9 cellular contexts compared by ENCODE assay signal in genomic region chr1:219567341-219567947, GRCh38. TPM values are rescaled to one million over a fixed set of nuclear protein-coding genes. Genes with fewer than 3 reads are reported as not detected.
A peak's percentile ranks its signal among the peaks of the same experiment; 100 is the strongest.
DNase-seq lines count a peak whose midpoint lies in the region; ATAC-seq and TF ChIP-seq lines count a peak whose summit lies in the region.
"Had no signal": no experiment of that assay in that cellular context is flagged by ENCODE, and none has a peak within 500 bp of the region (broad histone marks: within the 10 kb centered on the region; RNA-seq: fewer than 3 reads in every experiment).

No MANE protein-coding gene starts in this region.

- no peak overlapping the region for H3K9ac ChIP-seq in SK-N-MC (ENCODE audit: insufficient read length)

- no peak overlapping the region for H3K27ac Mint-ChIP-seq in activated T-helper 2 cell treated with anti-CD3 and anti-CD28 coated beads, Interferon-gamma antibody, Interleukin-2, Interleukin-4, amounts not matched to agents 10 μg/mL and 5 μg/mL and 100 μg/mL, durations not matched to agents 14 hours and 24 hours and 36 hours
- no peak overlapping the region for H3K27ac Mint-ChIP-seq in CD4-positive, alpha-beta memory T cell

- no peaks in the 10 kb centered on the region for H3K9me3 ChIP-seq in AG04450 (ENCODE audit: control insufficient read depth, insufficient read depth, low read length)
- H3K9me3 ChIP-seq in SK-N-MC (ENCODE audit: low read depth, low read length): no peaks in the 10 kb centered on the region
- no peaks in the 10 kb centered on the region for H3K9me3 ChIP-seq in cardiac muscle cell (ENCODE audit: low read depth)
- no peaks in the 10 kb centered on the region for H3K9me3 ChIP-seq in CD4-positive, alpha-beta memory T cell (ENCODE audit: control insufficient read depth in 1 of 2, low read length in 2 of 2)

- no peak overlapping the region for H3K27ac ChIP-seq in AG04450 (ENCODE audit: low read depth, low read length)
- H3K27ac ChIP-seq in SK-N-MC: no peak overlapping the region
- H3K27ac ChIP-seq in cardiac muscle cell: no peak overlapping the region
- no peak overlapping the region for H3K27ac ChIP-seq in CD4-positive, alpha-beta memory T cell (ENCODE audit: low read depth, low read length)

- H3K27me3 ChIP-seq in AG04450 (ENCODE audit: control insufficient read depth, insufficient read depth, low read length): peaks cover 2% of the 10 kb centered on the region
- H3K27me3 ChIP-seq in cardiac muscle cell: no peaks in the 10 kb centered on the region
- H3K27me3 ChIP-seq in CD4-positive, alpha-beta memory T cell (ENCODE audit: insufficient read depth, low read length): no peaks in the 10 kb centered on the region

- peaks cover 23% of the 10 kb centered on the region for H3K4me1 ChIP-seq in cardiac muscle cell (ENCODE audit: low read depth)
- H3K4me1 ChIP-seq in CD4-positive, alpha-beta memory T cell (ENCODE audit: insufficient read depth, low read length): no peaks in the 10 kb centered on the region

- no peaks in the 10 kb centered on the region for H3K9me3 Mint-ChIP-seq in activated T-helper 2 cell treated with anti-CD3 and anti-CD28 coated beads, Interferon-gamma antibody, Interleukin-2, Interleukin-4, amounts not matched to agents 10 μg/mL and 5 μg/mL and 100 μg/mL, durations not matched to agents 14 hours and 24 hours and 36 hours
- peaks cover 0 to 3% (median under 1%) of the 10 kb centered on the region in 8 donors for H3K9me3 Mint-ChIP-seq in CD4-positive, alpha-beta memory T cell
- H3K9me3 Mint-ChIP-seq: central memory CD8-positive, alpha-beta T cell had no signal

- TF ChIP-seq EP300 in Ishikawa (IDR thresholded peaks at IDR 0.05; ENCODE audit: borderline replicate concordance): no peak

- 43 to 44% methylated on average over 4 of the region's 4 CpGs for WGBS in lower leg skin, 2 donors

- no peak overlapping the region for H3K4me3 Mint-ChIP-seq in activated T-helper 2 cell treated with anti-CD3 and anti-CD28 coated beads, Interferon-gamma antibody, Interleukin-2, Interleukin-4, amounts not matched to agents 10 μg/mL and 5 μg/mL and 100 μg/mL, durations not matched to agents 14 hours and 24 hours and 36 hours (ENCODE audit: low read depth)
- H3K4me3 Mint-ChIP-seq in CD4-positive, alpha-beta memory T cell: no peak overlapping the region
- H3K4me3 Mint-ChIP-seq: central memory CD8-positive, alpha-beta T cell had no signal

- CTCF ChIA-PET in AG04450 (lab: Charles Lee): interaction anchor here (0.5 to 5.6 kb wide), 40 partner anchors 9 to 1271 kb away, joined by 3 to 50 read pairs (median 4); partner anchors contain the start of gene TGFB2
- CTCF ChIA-PET in CD4-positive, alpha-beta memory T cell (lab: Charles Lee; ENCODE audit: partially characterized antibody): no interaction called here

- H3K36me3 Mint-ChIP-seq in activated T-helper 2 cell treated with anti-CD3 and anti-CD28 coated beads, Interferon-gamma antibody, Interleukin-2, Interleukin-4, amounts not matched to agents 10 μg/mL and 5 μg/mL and 100 μg/mL, durations not matched to agents 14 hours and 24 hours and 36 hours (ENCODE audit: low read depth): no peaks in the 10 kb centered on the region
- no peaks in the 10 kb centered on the region for H3K36me3 Mint-ChIP-seq in CD4-positive, alpha-beta memory T cell

- TF ChIP-seq CTCF in AG04450 (IDR thresholded peaks at IDR 0.05; ENCODE audit: low read depth, low read length): peak; percentile 73
- TF ChIP-seq CTCF in cardiac muscle cell (IDR thresholded peaks at IDR 0.05; ENCODE audit: low read depth, low read length): peak; percentile 74
- peak in 1 of 3 donors; percentile 33 for TF ChIP-seq CTCF in lower leg skin (IDR thresholded peaks at IDR 0.05)

- TF ChIP-seq POLR2A in lower leg skin (IDR thresholded peaks at IDR 0.05): no peak

- H3K4me1 Mint-ChIP-seq in activated T-helper 2 cell treated with anti-CD3 and anti-CD28 coated beads, Interferon-gamma antibody, Interleukin-2, Interleukin-4, amounts not matched to agents 10 μg/mL and 5 μg/mL and 100 μg/mL, durations not matched to agents 14 hours and 24 hours and 36 hours (ENCODE audit: low read depth): no peaks in the 10 kb centered on the region
- H3K4me1 Mint-ChIP-seq in CD4-positive, alpha-beta memory T cell: no peaks in the 10 kb centered on the region
- H3K4me1 Mint-ChIP-seq: central memory CD8-positive, alpha-beta T cell had no signal

- TF ChIP-seq RAD21 in Ishikawa (IDR thresholded peaks at IDR 0.05; ENCODE audit: low read depth): peak; percentile 70

- no peak for DNase-seq in AG04450 (ENCODE audit: low read depth, low spot score)
- peak; percentile 26 for DNase-seq in SK-N-MC (ENCODE audit: low read depth, low spot score)
- peak; percentile 56 to 83 for DNase-seq in cardiac muscle cell (ENCODE audit: low read depth in 1 of 2, low spot score in 1 of 2)
- no peak for DNase-seq in activated T-helper 2 cell treated with anti-CD3 and anti-CD28 coated beads, Interferon-gamma antibody, Interleukin-2, Interleukin-4, amounts not matched to agents 10 μg/mL and 5 μg/mL and 100 μg/mL, durations not matched to agents 14 hours and 24 hours and 36 hours (ENCODE audit: low spot score)
- DNase-seq in CD4-positive, alpha-beta memory T cell: no peak
- DNase-seq in lower leg skin (ENCODE audit: low spot score in 2 of 2): no peak

- POLR2A ChIA-PET in AG04450 (lab: Yijun Ruan, JAX): interaction anchor here (0.5 to 1.0 kb wide), 2 partner anchors 1221 to 1222 kb away, joined by 3 read pairs; partner anchors contain the start of gene TGFB2
- POLR2A ChIA-PET in CD4-positive, alpha-beta memory T cell (lab: Charles Lee; ENCODE audit: partially characterized antibody): no interaction called here

- H3K36me3 ChIP-seq in SK-N-MC (ENCODE audit: insufficient read depth, low read length): no peaks in the 10 kb centered on the region
- H3K36me3 ChIP-seq in cardiac muscle cell: no peaks in the 10 kb centered on the region
- no peaks in the 10 kb centered on the region for H3K36me3 ChIP-seq in CD4-positive, alpha-beta memory T cell (ENCODE audit: insufficient read depth, low read length)

- ATAC-seq in GM19023 (IDR thresholded peaks at IDR 0.05; ENCODE audit: unreplicated experiment): peak; percentile 49

- H3K4me3 ChIP-seq in AG04450 (ENCODE audit: low read depth, low read length): no peak overlapping the region
- no peak overlapping the region for H3K4me3 ChIP-seq in SK-N-MC
- H3K4me3 ChIP-seq in cardiac muscle cell: no peak overlapping the region
- no peak overlapping the region for H3K4me3 ChIP-seq in CD4-positive, alpha-beta memory T cell (ENCODE audit: low read length in 2 of 2)
- no peak overlapping the region for H3K4me3 ChIP-seq in lower leg skin (ENCODE audit: low read depth, poor library complexity, severe bottlenecking)

- intact Hi-C loops in activated T-helper 2 cell treated with anti-CD3 and anti-CD28 coated beads, Interferon-gamma antibody, Interleukin-2, Interleukin-4, amounts not matched to agents 10 μg/mL and 5 μg/mL and 100 μg/mL, durations not matched to agents 14 hours and 24 hours and 36 hours (cut with micrococcal nuclease): loop anchor here (2.0 kb wide), 1 partner anchor 363 kb away; no protein-coding TSS in a partner anchor
- intact Hi-C loops in CD4-positive, alpha-beta memory T cell (cut with micrococcal nuclease): no loop called here
- intact Hi-C loops in lower leg skin (cut with DNase I; ENCODE audit: low total_unique reads): no loop called here

- H3K27me3 Mint-ChIP-seq in activated T-helper 2 cell treated with anti-CD3 and anti-CD28 coated beads, Interferon-gamma antibody, Interleukin-2, Interleukin-4, amounts not matched to agents 10 μg/mL and 5 μg/mL and 100 μg/mL, durations not matched to agents 14 hours and 24 hours and 36 hours (ENCODE audit: low read depth): peaks cover 8% of the 10 kb centered on the region
- H3K27me3 Mint-ChIP-seq in CD4-positive, alpha-beta memory T cell: no peaks in the 10 kb centered on the region
- H3K27me3 Mint-ChIP-seq: central memory CD8-positive, alpha-beta T cell had no signal

TF ChIP-seq in Ishikawa, 13 proteins besides CTCF, POLR2A, EP300 and RAD21 (continues in another document):
- TF ChIP-seq TEAD4 (IDR thresholded peaks at IDR 0.05) (no peak), REST (IDR thresholded peaks at IDR 0.05; ENCODE audit: low read depth) (no peak)

RNA-seq across cellular contexts. Expression of gene ZC3H11B, which starts 45.5 kb away (rescaled TPM):
- polyA plus RNA-seq in AG04450 (2011; rRNA removed) (0.14 and 0.20 TPM in 2 replicates), cardiac muscle cell (0.49 and 1.8 TPM in 2 replicates)
- 0.14 TPM in 1 of 2 replicates, not detected in the other for polyA minus RNA-seq in AG04450 (2011; rRNA and poly(A)+ RNA removed)
- total RNA-seq in cardiac muscle cell (1.5 and 1.9 TPM in 2 replicates), lower leg skin (under 1 TPM in 2 of 4 donors, not detected in 2; 0.11 to 0.13 TPM)
- not detected in 2 replicates for total RNA-seq in activated T-helper 2 cell treated with anti-CD3 and anti-CD28 coated beads, Interferon-gamma antibody, Interleukin-2, Interleukin-4, amounts not matched to agents 10 μg/mL and 5 μg/mL and 100 μg/mL, durations not matched to agents 14 hours and 24 hours and 36 hours
- not detected for total RNA-seq in CD4-positive, alpha-beta memory T cell
- not detected for polyA plus RNA-seq in CD4-positive, alpha-beta memory T cell

Comparison
In these comparisons a context has a peak if more than half of its experiments do, and no peak if none do; other contexts are left out.
1. DNase-seq: peak in SK-N-MC (single experiment) and cardiac muscle cell (2 of 2); none in AG04450 (single experiment), activated T-helper 2 cell treated with anti-CD3 and anti-CD28 coated beads, Interferon-gamma antibody, Interleukin-2, Interleukin-4, amounts not matched to agents 10 μg/mL and 5 μg/mL and 100 μg/mL, durations not matched to agents 14 hours and 24 hours and 36 hours (single experiment), CD4-positive, alpha-beta memory T cell (0 of 5) and lower leg skin (0 of 2).